In genomic region chr2:128808462-128809255, GRCh38 we compare ENCODE assay signal across 16 cellular contexts.
DNase-seq lines count a peak whose midpoint lies in the region; ATAC-seq, FAIRE-seq and TF ChIP-seq lines count a peak whose summit lies in the region.
"Had no signal": no experiment of that assay in that cellular context is flagged by ENCODE, and none has a peak within 500 bp of the region (broad histone marks: within the 10 kb centered on the region; RNA-seq: fewer than 3 reads in every experiment).

No MANE protein-coding gene starts in this region.

- no peak overlapping the region for H3K4me2 ChIP-seq in HepG2 (ENCODE audit: low read depth, low read length)

- peak; percentile 78 for ATAC-seq in left lung
- ATAC-seq in GM18505 (IDR thresholded peaks at IDR 0.05; ENCODE audit: unreplicated experiment) = no peak
- no peak for ATAC-seq in HepG2

- TF ChIP-seq CTCF in RWPE1 (conservative IDR thresholded peaks at IDR 0.05; ENCODE audit: low read depth) = no peak
- no peak for TF ChIP-seq CTCF in esophagus muscularis mucosa (IDR thresholded peaks at IDR 0.05)
- no peak for TF ChIP-seq CTCF in left lung (IDR thresholded peaks at IDR 0.05)
- no peak for TF ChIP-seq CTCF in HepG2 (CRISPR knock-in tag; IDR thresholded peaks at IDR 0.05)

- H3K9me3 ChIP-seq in esophagus muscularis mucosa = no peaks in the 10 kb centered on the region
- peaks cover 0 to 3% of the 10 kb centered on the region in 2 donors for H3K9me3 ChIP-seq in left lung
- no peaks in the 10 kb centered on the region for H3K9me3 ChIP-seq in HepG2 (ENCODE audit: low read length)
- H3K9me3 ChIP-seq: thyroid gland had no signal

- no TSS peak for BruUV-seq in HepG2 (replicated peaks; lab: Mats Ljungman, UMichigan)

- intact Hi-C loops in esophagus muscularis mucosa (cut with DNase I) (no loop called here), left lung (cut with DNase I) (no loop called here), HepG2 (cut with micrococcal nuclease; ENCODE audit: unreplicated experiment) (no loop called here)

- H2AFZ ChIP-seq in HepG2 (ENCODE audit: low read length) = no peak overlapping the region

- TF ChIP-seq EP300 in esophagus muscularis mucosa (IDR thresholded peaks at IDR 0.05) (no peak), HepG2 (IDR thresholded peaks at IDR 0.05; ENCODE audit: low read depth in 2 of 2, low read length in 2 of 2) (no peak), HepG2 (CRISPR knock-in tag; IDR thresholded peaks at IDR 0.05; ENCODE audit: borderline replicate concordance) (no peak)

- no peak overlapping the region for H3K9ac ChIP-seq in HepG2 (ENCODE audit: insufficient read depth, low read depth, low read length)

- WGBS in esophagus muscularis mucosa = 88% methylated on average over 5 of the region's 5 CpGs
- 15% methylated on average over 3 of the region's 5 CpGs for WGBS in HepG2 (ENCODE audit: low lambda C conversion rate)

- H3K27me3 ChIP-seq in esophagus muscularis mucosa (peaks cover 0 to 4% (median 0%) of the 10 kb centered on the region in 4 donors), left lung (no peaks in the 10 kb centered on the region), HepG2 (ENCODE audit: control insufficient read depth in 1 of 2, insufficient read depth in 2 of 2, low read length in 2 of 2) (peaks cover 0 to 3% of the 10 kb centered on the region in 2 experiments; a peak in 1 of 5 replicates)
- H3K27me3 ChIP-seq: thyroid gland had no signal

- TF ChIP-seq POLR2A in esophagus muscularis mucosa (IDR thresholded peaks at IDR 0.05; ENCODE audit: low read depth) = no peak
- no peak for TF ChIP-seq POLR2A in GM18505 (IDR thresholded peaks at IDR 0.05; ENCODE audit: borderline replicate concordance, extremely low read depth, insufficient read depth, insufficient read length)
- TF ChIP-seq POLR2A in HepG2 (IDR thresholded peaks at IDR 0.05; ENCODE audit: insufficient read depth in 1 of 2, low read depth in 2 of 2, low read length in 2 of 2) = no peak

- no peak for TF ChIP-seq RAD21 in HepG2 (CRISPR knock-in tag; IDR thresholded peaks at IDR 0.05)

- in situ Hi-C loops in HepG2 (cut with HindIII; ENCODE audit: extremely low pct_ligation_motif_present, low pct_unique_long_range_greater_than_20kb) = no loop called here

- no peaks in the 10 kb centered on the region for H3K79me2 ChIP-seq in HepG2 (ENCODE audit: insufficient read depth, low read length)

- CTCF ChIA-PET in RWPE1 (lab: Yijun Ruan, JAX) (no interaction called here), HepG2 (lab: Yijun Ruan, JAX; ENCODE audit: low intra/inter-chr PET ratio, low total read pairs) (no interaction called here)

- H4K20me1 ChIP-seq in HepG2 (ENCODE audit: insufficient read depth, low read length) = no peaks in the 10 kb centered on the region

- FAIRE-seq in HepG2 (lab: Jason Lieb, UNC) = no peak

- H3K4me3 ChIP-seq in esophagus muscularis mucosa (no peak overlapping the region), left lung (no peak overlapping the region), HepG2 (replicated peaks in 1 of 3; ENCODE audit: insufficient read depth in 1 of 3, low read depth in 2 of 3, low read length in 3 of 3) (no peak overlapping the region)
- H3K4me3 ChIP-seq: heart right ventricle, thyroid gland had no signal

- DNase-seq in AG08395 (ENCODE audit: low spot score) = peak; percentile 15
- peak; percentile 71 for DNase-seq in RWPE1 (ENCODE audit: low spot score)
- peak; percentile 64 for DNase-seq in esophagus muscularis mucosa (ENCODE audit: extremely low spot score)
- DNase-seq in left lung = no peak
- no peak for DNase-seq in GM03348 (ENCODE audit: low spot score)
- DNase-seq in T-helper 9 cell = no peak
- DNase-seq in HepG2 (ENCODE audit: low spot score) = no peak
- DNase-seq: activated CD4-positive, alpha-beta T cell treated with anti-CD3 and anti-CD28 coated beads for 1 hour; activated CD8-positive, alpha-beta memory T cell treated with anti-CD3 and anti-CD28 coated beads, Interleukin-2, amount 50 U/mL, for 48 hours; activated naive CD8-positive, alpha-beta T cell treated with anti-CD3 and anti-CD28 coated beads for 36 hours; effector CD8-positive, alpha-beta T cell; HCEC 1CT; heart right ventricle; OCI-M1; thyroid gland had no signal

- POLR2A ChIA-PET in RWPE1 (lab: Yijun Ruan, JAX; ENCODE audit: low non-redundant PET) (no interaction called here), HepG2 (lab: Yijun Ruan, JAX) (no interaction called here)

- H3K4me1 ChIP-seq in esophagus muscularis mucosa (no peaks in the 10 kb centered on the region), left lung (no peaks in the 10 kb centered on the region), HepG2 (ENCODE audit: insufficient read depth, low read length) (no peaks in the 10 kb centered on the region)
- H3K4me1 ChIP-seq: thyroid gland had no signal

- H3K27ac ChIP-seq in RWPE1 (peak overlapping the region; percentile 68), esophagus muscularis mucosa (replicated peaks in 1 of 4) (no peak overlapping the region), left lung (no peak overlapping the region), HepG2 (ENCODE audit: extremely low read length, insufficient read depth, low read length) (no peak overlapping the region)
- H3K27ac ChIP-seq: heart right ventricle, thyroid gland had no signal

- H3K36me3 ChIP-seq in esophagus muscularis mucosa = no peaks in the 10 kb centered on the region
- H3K36me3 ChIP-seq in left lung = no peaks in the 10 kb centered on the region
- H3K36me3 ChIP-seq in HepG2 (replicated peaks in 1 of 2; ENCODE audit: control insufficient read depth in 1 of 2, insufficient read depth in 2 of 2, low read length in 2 of 2) = no peaks in the 10 kb centered on the region
- H3K36me3 ChIP-seq: heart right ventricle, thyroid gland had no signal

TF ChIP-seq in HepG2, 621 proteins besides CTCF, POLR2A, EP300 and RAD21:
- no peak for TF ChIP-seq SRF (IDR thresholded peaks at IDR 0.05; ENCODE audit: low read depth, low read length)
- TF ChIP-seq MZF1 (CRISPR knock-in tag; IDR thresholded peaks at IDR 0.05; ENCODE audit: borderline replicate concordance) = no peak
- TF ChIP-seq HINFP (CRISPR knock-in tag; IDR thresholded peaks at IDR 0.05; ENCODE audit: low read depth) = no peak
- TF ChIP-seq ZNF235 (CRISPR knock-in tag; IDR thresholded peaks at IDR 0.05; ENCODE audit: borderline replicate concordance) = no peak

Comparison
In these comparisons a context has a peak if more than half of its experiments do, and no peak if none do; other contexts are left out.
1. DNase-seq: peak in AG08395 (single experiment), RWPE1 (single experiment) and esophagus muscularis mucosa (single experiment); none in left lung (0 of 2), GM03348 (single experiment), T-helper 9 cell (single experiment) and HepG2 (single experiment).